Comparison of ENCODE assay signal across 16 cellular contexts in the genomic region with DNA sequence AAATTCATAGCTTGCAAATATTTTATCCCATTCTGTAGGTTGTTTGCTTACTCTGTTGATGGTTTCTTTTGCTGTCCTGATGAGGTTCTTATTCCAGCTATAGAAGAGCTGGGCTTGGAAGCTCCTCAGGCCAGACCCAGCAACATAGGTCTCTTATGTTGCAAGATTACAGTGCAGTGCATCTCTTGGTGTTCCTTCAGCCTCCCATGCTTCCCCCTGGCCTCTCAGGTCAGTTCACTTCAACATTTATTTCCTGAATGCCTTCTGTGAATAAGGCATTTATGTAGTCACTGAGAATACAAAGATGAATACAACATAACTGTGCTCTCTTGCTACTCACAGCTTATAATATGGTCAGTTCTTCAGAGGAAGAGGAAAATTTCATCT.
DNase-seq lines count a peak whose midpoint lies in the region; ATAC-seq, FAIRE-seq and TF ChIP-seq lines count a peak whose summit lies in the region.
"Had no signal": no experiment of that assay in that cellular context is flagged by ENCODE, and none has a peak within 500 bp of the region (broad histone marks: within the 10 kb centered on the region; RNA-seq: fewer than 3 reads in every experiment).

No MANE protein-coding gene starts in this region.

- no peak overlapping the region; the same call in 2 of the 3 replicates for H2BK15ac ChIP-seq in IMR-90 (ENCODE audit: low read depth, low read length)

- peak; percentile 51 for FAIRE-seq in keratinocyte (lab: Jason Lieb, UNC)
- FAIRE-seq: A549 had no signal

- H2AK5ac ChIP-seq in IMR-90 (ENCODE audit: low read depth, low read length): no peak overlapping the region

- peak overlapping the region; percentile 48 for H2BK5ac ChIP-seq in IMR-90 (ENCODE audit: low read depth, low read length, poor library complexity, severe bottlenecking)

- no peaks in the 10 kb centered on the region for H3K79me2 ChIP-seq in keratinocyte (ENCODE audit: control insufficient read depth, insufficient read depth, low read length)

- H3K9me1 ChIP-seq in IMR-90 (ENCODE audit: insufficient read depth, low read length) (0 out of 2 replicates have a peak, but pooled peaks cover 2% of the 10 kb centered on the region), keratinocyte (ENCODE audit: control insufficient read depth, extremely low read depth, insufficient read depth, low read length) (no peaks in the 10 kb centered on the region)

- H3K23ac ChIP-seq in IMR-90 (ENCODE audit: low read depth, low read length): peak overlapping the region; percentile 57; the same call in 1 of the 2 replicates

- H4K20me1 ChIP-seq in IMR-90 (ENCODE audit: insufficient read depth, low read length) (no peaks in the 10 kb centered on the region), keratinocyte (ENCODE audit: control insufficient read depth, extremely low read depth, insufficient read depth, low read length) (no peaks in the 10 kb centered on the region)

- H3K27me3 ChIP-seq in IMR-90 (ENCODE audit: control insufficient read depth, insufficient read depth, low read length) (no peaks in the 10 kb centered on the region), keratinocyte (ENCODE audit: control insufficient read depth, extremely low read depth, insufficient read depth, low read length) (no peaks in the 10 kb centered on the region), Peyer's patch (no peaks in the 10 kb centered on the region)
- H3K27me3 ChIP-seq: neutrophil, vagina had no signal

- CTCF ChIA-PET in activated CD4-positive, alpha-beta T cell treated with anti-CD3 and anti-CD28 coated beads, Interleukin-2, amount 10 ng/mL, durations not matched to agents 7 days and 5 days (lab: Charles Lee): interaction anchor here (1.0 kb wide), 1 partner anchor 16 kb away, joined by 3 read pairs; no protein-coding TSS in a partner anchor
- CTCF ChIA-PET in IMR-90 (lab: Yijun Ruan, JAX): no interaction called here

- H3K27me3 Mint-ChIP-seq in activated CD4-positive, alpha-beta T cell treated with anti-CD3 and anti-CD28 coated beads, Interleukin-2, amount 10 ng/mL, durations not matched to agents 7 days and 5 days: no peaks in the 10 kb centered on the region

- TF ChIP-seq RAD21 in IMR-90 (IDR thresholded peaks at IDR 0.05; ENCODE audit: low read length): no peak

- H3K36me3 ChIP-seq in IMR-90 (ENCODE audit: control insufficient read depth, insufficient read depth, low read length) (no peaks in the 10 kb centered on the region), keratinocyte (ENCODE audit: control insufficient read depth in 2 of 2, extremely low read depth in 1 of 2, insufficient read depth in 2 of 2, low read length in 2 of 2) (no peaks in the 10 kb centered on the region), Peyer's patch (no peaks in the 10 kb centered on the region)
- H3K36me3 ChIP-seq: neutrophil, vagina had no signal

- H3K36me3 Mint-ChIP-seq in activated CD4-positive, alpha-beta T cell treated with anti-CD3 and anti-CD28 coated beads, Interleukin-2, amount 10 ng/mL, durations not matched to agents 7 days and 5 days (ENCODE audit: low read depth): peaks cover 42% of the 10 kb centered on the region

- no peak overlapping the region for H3K4me3 Mint-ChIP-seq in activated CD4-positive, alpha-beta T cell treated with anti-CD3 and anti-CD28 coated beads, Interleukin-2, amount 10 ng/mL, durations not matched to agents 7 days and 5 days

- dilution Hi-C loops in IMR-90 (cut with HindIII; ENCODE audit: low sequenced_read_pairs, unreplicated experiment) (no loop called here), keratinocyte (cut with MboI; ENCODE audit: extremely low pct_ligation_motif_present, low sequenced_read_pairs) (no loop called here)

- peak overlapping the region in 1 of 2 experiments; percentile 17; a peak in 1 of 4 replicates for H4K8ac ChIP-seq in IMR-90 (ENCODE audit: low read depth in 2 of 2, low read length in 2 of 2)

- TF ChIP-seq CTCF in IMR-90 (conservative IDR thresholded peaks at IDR 0.05; ENCODE audit: low read depth, low read length): no peak
- no peak for TF ChIP-seq CTCF in keratinocyte (optimal IDR thresholded peaks at IDR 0.05 in 1 of 3, IDR thresholded peaks at IDR 0.05 in 1 of 3, conservative IDR thresholded peaks at IDR 0.05 in 1 of 3; ENCODE audit: extremely low read depth in 1 of 3, insufficient read depth in 2 of 3, low read length in 3 of 3)
- TF ChIP-seq CTCF in Peyer's patch (IDR thresholded peaks at IDR 0.05): no peak

- H3K4me1 ChIP-seq in IMR-90 (ENCODE audit: control insufficient read depth, insufficient read depth, low read length): peaks cover 2% of the 10 kb centered on the region; the same call in 1 of the 2 replicates
- peaks cover 9% of the 10 kb centered on the region for H3K4me1 ChIP-seq in keratinocyte (ENCODE audit: control insufficient read depth, extremely low read depth, insufficient read depth, low read length)
- no peaks in the 10 kb centered on the region for H3K4me1 ChIP-seq in Peyer's patch
- H3K4me1 ChIP-seq: A549, vagina had no signal

- H3K9ac ChIP-seq in IMR-90 (ENCODE audit: low read depth, low read length): no peak overlapping the region
- H3K9ac ChIP-seq in keratinocyte (ENCODE audit: control insufficient read depth, extremely low read depth, insufficient read depth, low read length): no peak overlapping the region

- H3K79me1 ChIP-seq in IMR-90 (ENCODE audit: low read depth in 1 of 2, low read length in 2 of 2): no peaks in the 10 kb centered on the region

- no peak overlapping the region for H3K4me3 ChIP-seq in IMR-90 (ENCODE audit: insufficient read depth, low read depth, low read length)
- H3K4me3 ChIP-seq in keratinocyte (ENCODE audit: control insufficient read depth in 2 of 3, extremely low read depth in 1 of 3, insufficient read depth in 2 of 3, low read depth in 1 of 3, low read length in 3 of 3): no peak overlapping the region
- H3K4me3 ChIP-seq in Peyer's patch: no peak overlapping the region
- H3K4me3 ChIP-seq: A549, lung, vagina had no signal

- DNase-seq in activated CD4-positive, alpha-beta T cell treated with anti-CD3 and anti-CD28 coated beads, Interleukin-2, amount 10 ng/mL, durations not matched to agents 7 days and 5 days: no peak
- DNase-seq in activated CD4-positive, alpha-beta T cell treated with anti-CD3 and anti-CD28 coated beads, Interleukin-2, amount 50 U/mL, for 1 hour: no peak
- DNase-seq in IMR-90 (peak; percentile 25), keratinocyte (ENCODE audit: low read depth, low spot score) (no peak), Peyer's patch (no peak), hypothalamus (lab: John Stamatoyannopoulos, UW) (no peak)
- no peak for DNase-seq in activated naive CD4-positive, alpha-beta T cell treated with Interleukin-2 at 50 U/mL for 16 hours
- DNase-seq: activated CD4-positive, alpha-beta T cell treated with anti-CD3 and anti-CD28 coated beads for 4 hours; DMS 273 treated with DMSO at 0.1 percent for 48 hours; NCI-H2107 had no signal

- H2AK9ac ChIP-seq in IMR-90 (replicated peaks; ENCODE audit: low read depth, low read length, poor library complexity): no peak overlapping the region

- peaks cover 33% of the 10 kb centered on the region for H3K4me1 Mint-ChIP-seq in activated CD4-positive, alpha-beta T cell treated with anti-CD3 and anti-CD28 coated beads, Interleukin-2, amount 10 ng/mL, durations not matched to agents 7 days and 5 days

- peak overlapping the region; percentile 66; the same call in 1 of the 2 replicates for H3K18ac ChIP-seq in IMR-90 (ENCODE audit: low read depth, low read length)

- H3K14ac ChIP-seq in IMR-90 (replicated peaks; ENCODE audit: low read depth, low read length): no peak overlapping the region; the same call in 1 of the 2 replicates

- H3K27ac ChIP-seq in IMR-90 (ENCODE audit: insufficient read depth, low read length): peak overlapping the region; percentile 23; the same call in 1 of the 2 replicates
- no peak overlapping the region for H3K27ac ChIP-seq in keratinocyte (ENCODE audit: control insufficient read depth, insufficient read depth, low read length)
- H3K27ac ChIP-seq in Peyer's patch: no peak overlapping the region
- H3K27ac ChIP-seq: A549, neutrophil, vagina had no signal

- POLR2A ChIA-PET in activated CD4-positive, alpha-beta T cell treated with anti-CD3 and anti-CD28 coated beads, Interleukin-2, amount 10 ng/mL, durations not matched to agents 7 days and 5 days (lab: Charles Lee): no interaction called here
- POLR2A ChIA-PET in IMR-90 (lab: Charles Lee; ENCODE audit: unreplicated experiment): no interaction called here

- intact Hi-C loops in IMR-90 (cut with micrococcal nuclease): loop anchor here (5.0 to 10.0 kb wide), 2 partner anchors 153 to 179 kb away; partner anchors contain the start of gene SLC39A10

- TF ChIP-seq POLR2A in IMR-90 (IDR thresholded peaks at IDR 0.05; ENCODE audit: low read depth, low read length) (no peak), Peyer's patch (IDR thresholded peaks at IDR 0.05) (no peak)

- BruUV-seq in IMR-90 (replicated peaks; lab: Mats Ljungman, UMichigan): no TSS peak

- peak overlapping the region; percentile 75 for H3K4ac ChIP-seq in IMR-90 (ENCODE audit: low read depth, low read length)

- in situ Hi-C loops in IMR-90 (cut with MboI; ENCODE audit: low sequenced_read_pairs): no loop called here

- H2BK120ac ChIP-seq in IMR-90 (ENCODE audit: low read depth, low read length): peak overlapping the region; percentile 84

- H3K56ac ChIP-seq in IMR-90 (ENCODE audit: extremely low read depth, insufficient read depth, low read length): no peak overlapping the region

- H3K27ac Mint-ChIP-seq in activated CD4-positive, alpha-beta T cell treated with anti-CD3 and anti-CD28 coated beads, Interleukin-2, amount 10 ng/mL, durations not matched to agents 7 days and 5 days: peak overlapping the region; percentile 26

- H3K4me2 ChIP-seq in IMR-90 (ENCODE audit: low read depth, low read length) (peak overlapping the region; percentile 17; the same call in 1 of the 2 replicates), keratinocyte (ENCODE audit: control insufficient read depth, extremely low read depth, insufficient read depth, low read depth, low read length) (peak overlapping the region; percentile 41)
- H3K4me2 ChIP-seq: A549 had no signal

- peak overlapping the region; percentile 85 for H2BK20ac ChIP-seq in IMR-90 (ENCODE audit: low read depth, low read length)

- H2AFZ ChIP-seq in IMR-90 (replicated peaks; ENCODE audit: low read length, poor library complexity) (no peak overlapping the region), keratinocyte (ENCODE audit: control insufficient read depth, low read length) (no peak overlapping the region)

- peaks cover 41% of the 10 kb centered on the region for H3K9me3 Mint-ChIP-seq in activated CD4-positive, alpha-beta T cell treated with anti-CD3 and anti-CD28 coated beads, Interleukin-2, amount 10 ng/mL, durations not matched to agents 7 days and 5 days

- ATAC-seq in GM21619 (IDR thresholded peaks at IDR 0.05; ENCODE audit: unreplicated experiment) (peak; percentile 9), IMR-90 (ENCODE audit: low read depth) (peak; percentile 67)
- ATAC-seq: A549, esophagus mucosa had no signal

- H4K5ac ChIP-seq in IMR-90 (ENCODE audit: low read depth, low read length): peak overlapping the region; percentile 39; the same call in 1 of the 2 replicates

- peak overlapping the region; percentile 51; the same call in 1 of the 2 replicates for H4K91ac ChIP-seq in IMR-90 (ENCODE audit: insufficient read depth, low read depth, low read length)

- H3K9me3 ChIP-seq in IMR-90 (ENCODE audit: control insufficient read depth, insufficient read depth, low read length): no peaks in the 10 kb centered on the region
- no peaks in the 10 kb centered on the region for H3K9me3 ChIP-seq in keratinocyte (ENCODE audit: control insufficient read depth, low read depth, low read length)
- no peaks in the 10 kb centered on the region for H3K9me3 ChIP-seq in Peyer's patch
- H3K9me3 ChIP-seq: A549, neutrophil, vagina had no signal
